8 cellular contexts compared by ENCODE assay signal in genomic region chr5:7850241-7850532, GRCh38. TPM values are rescaled to one million over a fixed set of nuclear protein-coding genes. Genes with fewer than 3 reads are reported as not detected.
DNase-seq lines count a peak whose midpoint lies in the region; ATAC-seq and TF ChIP-seq lines count a peak whose summit lies in the region.

No MANE protein-coding gene starts in this region.

- H3K36me3 Mint-ChIP-seq in natural killer cell treated with Interleukin-12 subunit alpha and Interleukin-12 subunit beta and Interleukin-15 and Interleukin-18, amount 100 ng/mL, for 72 hours: no peaks in the 10 kb centered on the region

- intact Hi-C loops in A673 (cut with micrococcal nuclease; ENCODE audit: unreplicated experiment) (loop anchor here (10.0 kb wide), 1 partner anchor 455 kb away; the partner anchor contains the start of gene ADCY2), OCI-LY7 (cut with micrococcal nuclease; ENCODE audit: unreplicated experiment) (no loop called here)

- peaks cover 7% of the 10 kb centered on the region for H3K4me1 ChIP-seq in A673 (ENCODE audit: insufficient read depth, low read length, poor library complexity, severe bottlenecking)
- H3K4me1 ChIP-seq in OCI-LY7 (ENCODE audit: insufficient read depth, low read length, poor library complexity, severe bottlenecking): no peaks in the 10 kb centered on the region

- TF ChIP-seq CTCF in A673 (conservative IDR thresholded peaks at IDR 0.05; ENCODE audit: low read depth, low read length) (no peak), epithelial cell of proximal tubule (conservative IDR thresholded peaks at IDR 0.05; ENCODE audit: low read depth, low read length) (no peak), OCI-LY7 (conservative IDR thresholded peaks at IDR 0.05; ENCODE audit: low read length) (no peak)

- no peaks in the 10 kb centered on the region for H3K9me3 Mint-ChIP-seq in natural killer cell treated with Interleukin-12 subunit alpha and Interleukin-12 subunit beta and Interleukin-15 and Interleukin-18, amount 100 ng/mL, for 72 hours

- peaks cover 6 to 13% of the 10 kb centered on the region in 2 donors for H3K4me1 Mint-ChIP-seq in natural killer cell treated with Interleukin-12 subunit alpha and Interleukin-12 subunit beta and Interleukin-15 and Interleukin-18, amount 100 ng/mL, for 72 hours (ENCODE audit: low read depth in 2 of 2)

- ATAC-seq in natural killer cell treated with Interleukin-12 subunit alpha and Interleukin-12 subunit beta and Interleukin-15 and Interleukin-18, amount 100 ng/mL, for 72 hours: peak in 1 of 2 donors; percentile 54
- ATAC-seq in GM18858 (IDR thresholded peaks at IDR 0.05; ENCODE audit: unreplicated experiment): no peak

- H3K36me3 ChIP-seq in A673 (ENCODE audit: insufficient read depth, low read length, poor library complexity, severe bottlenecking) (no peaks in the 10 kb centered on the region), OCI-LY7 (ENCODE audit: insufficient read depth, low read length) (no peaks in the 10 kb centered on the region)

- H3K27ac Mint-ChIP-seq in natural killer cell treated with Interleukin-12 subunit alpha and Interleukin-12 subunit beta and Interleukin-15 and Interleukin-18, amount 100 ng/mL, for 72 hours: no peak overlapping the region

- CTCF ChIA-PET in A673 (lab: Charles Lee): interaction anchor here (0.6 to 0.7 kb wide), 2 partner anchors 472 to 610 kb away, joined by 3 to 12 read pairs; no protein-coding TSS in a partner anchor
- CTCF ChIA-PET in OCI-LY7 (lab: Charles Lee; ENCODE audit: unreplicated experiment): no interaction called here

- H3K9me2 ChIP-seq in OCI-LY7 (ENCODE audit: insufficient read depth, low read length): no peaks in the 10 kb centered on the region

- H3K79me2 ChIP-seq in OCI-LY7 (ENCODE audit: insufficient read depth, low read depth, low read length): no peaks in the 10 kb centered on the region

- no peaks in the 10 kb centered on the region for H4K20me1 ChIP-seq in OCI-LY7 (ENCODE audit: insufficient read depth, low read length)

- H2AFZ ChIP-seq in OCI-LY7 (ENCODE audit: low read length): no peak overlapping the region

- DNase-seq in A673 (ENCODE audit: low spot score) (no peak), NCI-H1092 treated with DMSO at 0.1 percent for 48 hours (lab: John Stamatoyannopoulos, UW) (peak; percentile 38), epithelial cell of proximal tubule (ENCODE audit: low read depth) (no peak), NCI-H1105 treated with DMSO at 0.1 percent for 48 hours (lab: John Stamatoyannopoulos, UW) (no peak), OCI-LY7 (ENCODE audit: low spot score) (no peak), DMS53 treated with DMSO at 0.1 percent for 48 hours (lab: John Stamatoyannopoulos, UW; ENCODE audit: unreplicated experiment) (no peak)
- DNase-seq in natural killer cell treated with Interleukin-12 subunit alpha and Interleukin-12 subunit beta and Interleukin-15 and Interleukin-18, amount 100 ng/mL, for 72 hours (ENCODE audit: low spot score): no peak

- H3K27me3 Mint-ChIP-seq in natural killer cell treated with Interleukin-12 subunit alpha and Interleukin-12 subunit beta and Interleukin-15 and Interleukin-18, amount 100 ng/mL, for 72 hours: peaks cover 6 to 17% of the 10 kb centered on the region in 2 donors

- no peaks in the 10 kb centered on the region for H3K9me3 ChIP-seq in A673 (ENCODE audit: low read depth, low read length, poor library complexity, severe bottlenecking)
- no peaks in the 10 kb centered on the region for H3K9me3 ChIP-seq in OCI-LY7 (ENCODE audit: low read length)

- H3K4me3 ChIP-seq in A673 (ENCODE audit: low read depth, low read length, poor library complexity, severe bottlenecking) (peak overlapping the region; percentile 41), epithelial cell of proximal tubule (ENCODE audit: low read depth, low read length) (peak overlapping the region; percentile 46), OCI-LY7 (ENCODE audit: low read depth, low read length, poor library complexity, severe bottlenecking) (no peak overlapping the region)

- BruUV-seq in A673 (replicated peaks; lab: Mats Ljungman, UMichigan) (no TSS peak), OCI-LY7 (replicated peaks; lab: Mats Ljungman, UMichigan) (no TSS peak)

- no peak overlapping the region for H3K4me2 ChIP-seq in OCI-LY7 (ENCODE audit: low read length)

- peaks cover 12% of the 10 kb centered on the region for H3K27me3 ChIP-seq in A673 (replicated peaks; ENCODE audit: insufficient read depth, low read depth, low read length, poor library complexity)

- H3K27ac ChIP-seq in A673 (ENCODE audit: low read depth, low read length, poor library complexity, severe bottlenecking): no peak overlapping the region
- H3K27ac ChIP-seq in OCI-LY7 (ENCODE audit: low read depth, low read length, poor library complexity, severe bottlenecking): no peak overlapping the region

- POLR2A ChIA-PET in A673 (lab: Charles Lee; ENCODE audit: low non-redundant PET) (no interaction called here), OCI-LY7 (lab: Charles Lee) (interaction anchor here (0.7 kb wide), 1 partner anchor 13 kb away, joined by 5 read pairs; no protein-coding TSS in a partner anchor)

- H3K4me3 Mint-ChIP-seq in natural killer cell treated with Interleukin-12 subunit alpha and Interleukin-12 subunit beta and Interleukin-15 and Interleukin-18, amount 100 ng/mL, for 72 hours: peak overlapping the region; percentile 38

RNA-seq across cellular contexts. Expression of gene CFAP90, which starts 0.7 kb away (rescaled TPM):
- total RNA-seq in A673 (2021) (not detected in 2 replicates), epithelial cell of proximal tubule (1.2 TPM in 1 of 2 replicates, not detected in the other), OCI-LY7 (2022) (not detected in 2 replicates)
- not detected for total RNA-seq in natural killer cell treated with Interleukin-12 subunit alpha and Interleukin-12 subunit beta and Interleukin-15 and Interleukin-18, amount 100 ng/mL, for 72 hours
- not detected in 2 replicates for total RNA-seq in OCI-LY7 (2014; rRNA removed; shearing (Covaris generic))

RNA-seq across cellular contexts. Expression of gene FASTKD3, which starts 18.6 kb away (rescaled TPM):
- total RNA-seq in A673 (2021): 13.2 and 16.8 TPM in 2 replicates
- total RNA-seq in epithelial cell of proximal tubule: 8.4 and 17.9 TPM in 2 replicates
- 10 to 100 TPM; 13.6 to 16.2 TPM for total RNA-seq in natural killer cell treated with Interleukin-12 subunit alpha and Interleukin-12 subunit beta and Interleukin-15 and Interleukin-18, amount 100 ng/mL, for 72 hours
- 12.9 and 14.7 TPM in 2 replicates for total RNA-seq in OCI-LY7 (2014; rRNA removed; shearing (Covaris generic))
- 15.1 and 16.4 TPM in 2 replicates for total RNA-seq in OCI-LY7 (2022)

RNA-seq across cellular contexts. Expression of gene MTRR, which starts 18.8 kb away (rescaled TPM):
- total RNA-seq in A673 (2021) (44.4 and 57.1 TPM in 2 replicates), epithelial cell of proximal tubule (20.0 and 39.9 TPM in 2 replicates), OCI-LY7 (2022) (67.1 and 72.6 TPM in 2 replicates)
- 10 to 100 TPM; 72.7 to 91.3 TPM for total RNA-seq in natural killer cell treated with Interleukin-12 subunit alpha and Interleukin-12 subunit beta and Interleukin-15 and Interleukin-18, amount 100 ng/mL, for 72 hours
- total RNA-seq in OCI-LY7 (2014; rRNA removed; shearing (Covaris generic)): 51.9 and 68.1 TPM in 2 replicates
